ENCODE assay signal across 22 cellular contexts in the genomic region with DNA sequence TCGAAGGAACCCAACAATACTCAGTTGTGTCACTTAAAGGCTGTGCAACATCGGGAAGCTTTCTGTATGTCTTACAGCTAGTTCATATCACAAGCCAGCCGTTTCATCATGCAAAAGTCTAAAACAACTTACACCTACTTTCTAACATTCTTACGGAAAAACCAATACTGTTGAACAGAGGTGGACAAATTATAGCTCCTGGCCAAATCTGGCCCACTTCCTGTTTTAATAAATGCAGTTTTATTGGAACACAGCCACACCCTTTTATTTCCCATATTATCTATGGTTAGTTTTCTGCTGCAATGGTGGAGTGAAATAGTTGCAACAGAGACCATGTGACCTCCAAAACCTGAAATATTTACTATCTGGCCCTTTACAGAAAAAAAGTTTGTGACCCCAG.
"Had no signal": no experiment of that assay in that cellular context is flagged by ENCODE, and none has a peak within 500 bp of the region (broad histone marks: within the 10 kb centered on the region; RNA-seq: fewer than 3 reads in every experiment).

No MANE protein-coding gene starts in this region.

- ATAC-seq: left colon; left ventricle myocardium superior; natural killer cell treated with Interleukin-12 subunit alpha and Interleukin-12 subunit beta and Interleukin-15 and Interleukin-18, amount 100 ng/mL, for 72 hours; sciatic nerve; upper lobe of right lung had no signal

- H3K27ac Mint-ChIP-seq: natural killer cell treated with Interleukin-12 subunit alpha and Interleukin-12 subunit beta and Interleukin-15 and Interleukin-18, amount 100 ng/mL, for 72 hours; neural progenitor cell; stimulated activated naive B cell treated with anti-CD40 and anti-IgM and Interleukin-4, amounts not matched to agents 10 μg/mL and 1 μg/mL and 100 μg/mL, for 72 hours had no signal

- H3K27me3 Mint-ChIP-seq: natural killer cell treated with Interleukin-12 subunit alpha and Interleukin-12 subunit beta and Interleukin-15 and Interleukin-18, amount 100 ng/mL, for 72 hours; stimulated activated naive B cell treated with anti-CD40 and anti-IgM and Interleukin-4, amounts not matched to agents 10 μg/mL and 1 μg/mL and 100 μg/mL, for 72 hours; stimulated activated naive CD8-positive, alpha-beta T cell treated with anti-CD3 and anti-CD28 coated beads, Interleukin-15, amount 100 ng/mL, for 72 hours had no signal

- H3K79me2 ChIP-seq: parathyroid adenoma had no signal

- H3K27ac ChIP-seq: esophagus squamous epithelium, neural progenitor cell, parathyroid adenoma, spleen, testis, tibial nerve, upper lobe of right lung, vagina had no signal

- H2AFZ ChIP-seq: neural progenitor cell, parathyroid adenoma had no signal

- H3K4me3 Mint-ChIP-seq: natural killer cell treated with Interleukin-12 subunit alpha and Interleukin-12 subunit beta and Interleukin-15 and Interleukin-18, amount 100 ng/mL, for 72 hours; neural progenitor cell; stimulated activated naive B cell treated with anti-CD40 and anti-IgM and Interleukin-4, amounts not matched to agents 10 μg/mL and 1 μg/mL and 100 μg/mL, for 72 hours; stimulated activated naive CD8-positive, alpha-beta T cell treated with anti-CD3 and anti-CD28 coated beads, Interleukin-15, amount 100 ng/mL, for 72 hours had no signal

- H3K9me3 ChIP-seq: esophagus squamous epithelium, spleen, testis, tibial nerve, upper lobe of right lung, vagina had no signal

- H3K4me3 ChIP-seq: esophagus squamous epithelium, lung, neural progenitor cell, spleen, testis, tibial nerve, upper lobe of right lung, vagina had no signal

- H3K27me3 ChIP-seq: esophagus squamous epithelium, neural progenitor cell, spleen, testis, tibial nerve, upper lobe of right lung, vagina had no signal

- H3K4me1 Mint-ChIP-seq: neural progenitor cell had no signal

- H3K4me1 ChIP-seq: parathyroid adenoma, testis, tibial nerve, upper lobe of right lung, vagina had no signal

- DNase-seq: dermis blood vessel endothelial cell; esophagus squamous epithelium; foreskin fibroblast; left colon; left ventricle myocardium superior; mesenchymal stem cell; midbrain; nucleus accumbens; spleen; stimulated activated CD4-positive, alpha-beta T cell treated with anti-CD3 and anti-CD28 coated beads, Interleukin-2, amount 100 ng/mL, for 24 hours; stimulated activated CD4-positive, alpha-beta T cell treated with anti-CD3 and anti-CD28 coated beads, Interleukin-4, amount 100 ng/mL, for 4 hours; stimulated activated naive B cell treated with anti-CD40 and anti-IgM and Interleukin-4, amounts not matched to agents 10 μg/mL and 1 μg/mL and 100 μg/mL, for 72 hours; stimulated activated naive CD8-positive, alpha-beta T cell treated with anti-CD3 and anti-CD28 coated beads, Interleukin-15, amount 100 ng/mL, for 72 hours; testis; upper lobe of right lung had no signal

- H3K36me3 ChIP-seq: esophagus squamous epithelium, neural progenitor cell, spleen, tibial nerve, upper lobe of right lung, vagina had no signal

- H3K9me3 Mint-ChIP-seq: natural killer cell treated with Interleukin-12 subunit alpha and Interleukin-12 subunit beta and Interleukin-15 and Interleukin-18, amount 100 ng/mL, for 72 hours; stimulated activated naive CD8-positive, alpha-beta T cell treated with anti-CD3 and anti-CD28 coated beads, Interleukin-15, amount 100 ng/mL, for 72 hours had no signal

- H3K9ac ChIP-seq: neural progenitor cell, parathyroid adenoma had no signal

- H3K36me3 Mint-ChIP-seq: neural progenitor cell had no signal

- H3K4me2 ChIP-seq: neural progenitor cell had no signal
